In the genomic region with DNA sequence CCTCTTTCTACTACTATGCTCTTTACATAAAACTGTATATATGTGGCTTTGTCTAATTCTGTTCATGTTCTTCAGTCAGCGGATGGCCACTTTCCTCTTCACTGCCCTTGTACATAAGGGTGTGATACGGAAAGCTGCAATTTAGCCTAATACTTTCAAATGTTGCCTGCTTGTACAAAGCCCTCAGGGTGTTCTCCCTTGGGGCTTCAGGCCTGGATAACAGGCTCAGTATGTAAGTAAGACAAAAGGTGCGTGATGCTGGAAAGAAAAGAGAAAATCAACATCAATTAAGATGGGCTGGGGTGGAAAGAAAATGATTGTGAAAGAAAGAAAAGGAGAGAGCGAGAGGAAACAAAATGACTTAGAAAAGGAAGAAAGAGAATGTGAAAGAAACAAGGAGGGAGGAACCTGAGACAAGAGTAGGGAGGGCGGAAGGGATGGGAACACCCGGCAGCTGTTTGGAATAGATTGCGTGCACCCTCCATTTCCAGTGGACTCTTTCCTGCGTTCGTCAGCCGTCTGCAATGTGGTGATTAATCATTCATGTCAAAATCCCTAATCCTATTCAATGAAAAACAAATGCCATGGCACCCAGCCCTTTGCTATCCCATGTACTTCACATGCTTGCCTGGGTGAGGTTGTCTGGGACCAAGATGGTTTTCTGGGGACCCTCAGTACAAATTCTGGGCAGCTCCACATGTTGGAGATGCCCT, we compare ENCODE assay signal across 9 cellular contexts.
DNase-seq lines count a peak whose midpoint lies in the region; ATAC-seq and TF ChIP-seq lines count a peak whose summit lies in the region.
"Had no signal": no experiment of that assay in that cellular context is flagged by ENCODE, and none has a peak within 500 bp of the region (broad histone marks: within the 10 kb centered on the region; RNA-seq: fewer than 3 reads in every experiment).

No MANE protein-coding gene starts in this region.

- 57 to 63% (median 59%) methylated on average over 10 of the region's 10 CpGs for WGBS in adrenal gland, 4 donors

- H3K4me3 ChIP-seq in adrenal gland (peak overlapping the region in 1 of 4 donors; percentile 19), right atrium auricular region (no peak overlapping the region), subcutaneous abdominal adipose tissue (ENCODE audit: low read depth in 1 of 5, low read length in 5 of 5) (peak overlapping the region; percentile 4 to 41 (median 25))

- TF ChIP-seq POLR2A in adrenal gland (IDR thresholded peaks at IDR 0.05) = no peak

- TF ChIP-seq CTCF in adrenal gland (IDR thresholded peaks at IDR 0.05) = no peak
- TF ChIP-seq CTCF in right atrium auricular region (IDR thresholded peaks at IDR 0.05) = no peak

- ATAC-seq in GM18502 (IDR thresholded peaks at IDR 0.05; ENCODE audit: poor library complexity, unreplicated experiment) = no peak

- H3K4me1 ChIP-seq in adrenal gland (replicated peaks in 1 of 2) (peaks cover 0 to 7% of the 10 kb centered on the region in 2 donors), right atrium auricular region (peaks cover 0 to 8% of the 10 kb centered on the region in 2 donors), subcutaneous abdominal adipose tissue (ENCODE audit: control insufficient read depth in 5 of 5, insufficient read depth in 5 of 5, low read length in 5 of 5) (peaks cover 0 to 25% (median 14%) of the 10 kb centered on the region in 5 donors)

- intact Hi-C loops in adrenal gland (cut with DNase I) = no loop called here

- H3K9ac ChIP-seq in subcutaneous abdominal adipose tissue (ENCODE audit: low read length in 5 of 5) = peak overlapping the region in 1 of 5 donors; percentile 27

- peak; percentile 3 for DNase-seq in HPDE6-E6E7 (ENCODE audit: extremely low spot score)
- DNase-seq in adrenal gland = peak in 6 of 7 donors; percentile 17 to 57 (median 24)
- DNase-seq in right atrium auricular region (ENCODE audit: low spot score) = peak; percentile 73
- DNase-seq in germinal center (ENCODE audit: low spot score) = no peak
- no peak for DNase-seq in NCI-H510A treated with DMSO at 0.1 percent for 48 hours (lab: John Stamatoyannopoulos, UW)
- DNase-seq: activated naive CD4-positive, alpha-beta T cell treated with anti-CD3 and anti-CD28 coated beads, Interleukin-2, amount 50 U/mL, for 16 hours; T-helper 2 cell had no signal

- no peaks in the 10 kb centered on the region for H3K9me3 ChIP-seq in adrenal gland (replicated peaks in 1 of 3)
- no peaks in the 10 kb centered on the region for H3K9me3 ChIP-seq in right atrium auricular region
- no peaks in the 10 kb centered on the region for H3K9me3 ChIP-seq in subcutaneous abdominal adipose tissue (ENCODE audit: control insufficient read depth in 5 of 5, low read length in 5 of 5)

- no peaks in the 10 kb centered on the region for H3K36me3 ChIP-seq in adrenal gland (replicated peaks in 1 of 2)
- H3K36me3 ChIP-seq in right atrium auricular region = no peaks in the 10 kb centered on the region
- no peaks in the 10 kb centered on the region for H3K36me3 ChIP-seq in subcutaneous abdominal adipose tissue (ENCODE audit: control insufficient read depth in 5 of 5, insufficient read depth in 5 of 5, low read length in 5 of 5)

- H3K27me3 ChIP-seq in adrenal gland = no peaks in the 10 kb centered on the region
- H3K27me3 ChIP-seq in right atrium auricular region = no peaks in the 10 kb centered on the region
- H3K27me3 ChIP-seq in subcutaneous abdominal adipose tissue (ENCODE audit: control insufficient read depth in 5 of 5, insufficient read depth in 4 of 5, low read length in 5 of 5) = no peaks in the 10 kb centered on the region

- H3K27ac ChIP-seq in adrenal gland (peak overlapping the region in 2 of 5 donors; percentile 40 to 69), right atrium auricular region (peak overlapping the region; percentile 54 to 79), subcutaneous abdominal adipose tissue (ENCODE audit: low read depth, low read length) (peak overlapping the region; percentile 67)

Comparison
In these comparisons a context has a peak if more than half of its experiments do, and no peak if none do; other contexts are left out.
1. DNase-seq: peak in HPDE6-E6E7 (single experiment), adrenal gland (6 of 7) and right atrium auricular region (single experiment); none in germinal center (single experiment) and NCI-H510A treated with DMSO at 0.1 percent for 48 hours (single experiment).
2. H3K4me3 ChIP-seq: peak in subcutaneous abdominal adipose tissue (5 of 5); none in right atrium auricular region (0 of 2).